8 cellular contexts compared by ENCODE assay signal in the genomic region with DNA sequence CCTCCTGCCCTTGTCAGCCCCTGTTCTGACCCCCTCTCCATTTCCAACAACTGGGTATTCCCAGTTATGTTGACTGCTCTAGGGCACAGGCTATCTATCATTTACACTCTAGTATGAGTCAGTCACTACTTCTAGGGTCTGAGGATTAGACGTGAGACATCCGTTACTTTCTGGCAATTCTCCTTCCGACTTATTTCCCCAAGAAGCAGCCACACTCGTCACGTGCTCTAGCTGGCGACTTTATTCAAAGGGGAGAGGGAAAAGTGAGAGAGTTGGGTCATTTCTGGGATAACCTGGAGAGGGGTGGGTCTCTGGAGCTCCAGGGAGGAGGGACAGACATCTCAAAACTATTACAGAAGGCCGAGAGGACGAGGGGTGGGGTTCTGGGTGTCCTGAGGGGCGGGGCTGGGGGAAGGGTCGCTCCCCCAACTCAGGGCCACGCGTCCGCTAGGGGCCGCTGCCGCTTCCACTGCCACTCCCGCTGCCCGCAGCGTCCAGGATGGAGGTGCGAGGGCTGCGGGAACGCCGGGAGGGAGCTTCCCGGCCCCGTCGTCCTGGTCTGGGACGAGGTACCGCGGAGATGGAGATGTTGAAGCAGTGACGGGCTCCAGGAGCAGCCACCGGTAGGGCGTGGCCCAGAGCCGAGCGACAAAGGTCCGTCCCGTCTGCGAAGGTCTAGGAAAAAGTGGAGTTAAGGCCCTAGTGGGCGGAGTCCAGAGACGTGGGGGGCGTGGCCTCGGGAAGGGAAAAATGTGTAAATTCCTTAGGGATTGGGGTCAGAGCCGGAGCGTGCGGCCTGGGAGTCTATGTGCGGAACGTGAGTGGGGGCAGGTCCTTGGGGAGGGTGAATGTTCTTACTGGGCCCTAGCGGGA. TPM values are rescaled to one million over a fixed set of nuclear protein-coding genes. Genes with fewer than 3 reads are reported as not detected.
DNase-seq lines count a peak whose midpoint lies in the region; ATAC-seq and TF ChIP-seq lines count a peak whose summit lies in the region.

No MANE protein-coding gene starts in this region.

- no peaks in the 10 kb centered on the region for H3K79me2 ChIP-seq in PC-9 (ENCODE audit: low read depth)

- TF ChIP-seq CTCF in PC-9 (conservative IDR thresholded peaks at IDR 0.05), result peak; percentile 30; the same call in 1 of the 2 replicates
- TF ChIP-seq CTCF in fibroblast of pulmonary artery (IDR thresholded peaks at IDR 0.05; ENCODE audit: low read length, missing control alignments), result peak; percentile 34
- TF ChIP-seq CTCF in stomach (IDR thresholded peaks at IDR 0.05), result peak in 2 of 7 experiments; percentile 28 to 29

- H3K27me3 ChIP-seq in PC-9 (ENCODE audit: insufficient read depth, low read depth) (peaks cover 3% of the 10 kb centered on the region; the same call in 1 of the 2 replicates), stomach (peaks cover 0 to 78% (median 56%) of the 10 kb centered on the region in 3 donors)

- peak; percentile 41 for DNase-seq in activated naive CD4-positive, alpha-beta T cell treated with anti-CD3 and anti-CD28 coated beads for 36 hours
- no peak for DNase-seq in activated naive CD4-positive, alpha-beta T cell (lab: John Stamatoyannopoulos, UW)
- no peak for DNase-seq in PC-9
- DNase-seq in fibroblast of pulmonary artery (ENCODE audit: low read depth), result no peak
- DNase-seq in stomach, result peak; percentile 30
- DNase-seq in GM19238 (ENCODE audit: insufficient read length, low spot score), result no peak

- BruUV-seq in PC-9 (replicated peaks; lab: Mats Ljungman, UMichigan), result no TSS peak

- H3K4me1 ChIP-seq in PC-9 (replicated peaks; ENCODE audit: insufficient read depth) (no peaks in the 10 kb centered on the region), stomach (peaks cover 0 to 20% (median 16%) of the 10 kb centered on the region in 4 donors)

- TF ChIP-seq EP300 in stomach (IDR thresholded peaks at IDR 0.05), result no peak

- WGBS in stomach, 5 donors, result 5 to 7% (median 6%) methylated on average over 30 to 46 of the region's 46 CpGs

- peaks cover 6% of the 10 kb centered on the region for H3K9me3 Mint-ChIP-seq in activated naive CD4-positive, alpha-beta T cell treated with anti-CD3 and anti-CD28 coated beads for 36 hours

- H3K4me3 Mint-ChIP-seq in activated naive CD4-positive, alpha-beta T cell treated with anti-CD3 and anti-CD28 coated beads for 36 hours, result no peak overlapping the region

- no peaks in the 10 kb centered on the region for H4K20me1 ChIP-seq in PC-9 (ENCODE audit: insufficient read depth)

- no peak overlapping the region for H3K27ac ChIP-seq in PC-9
- H3K27ac ChIP-seq in stomach, result no peak overlapping the region

- H3K27ac Mint-ChIP-seq in activated naive CD4-positive, alpha-beta T cell treated with anti-CD3 and anti-CD28 coated beads for 36 hours, result no peak overlapping the region

- POLR2A ChIA-PET in PC-9 (lab: Charles Lee; ENCODE audit: unreplicated experiment), result no interaction called here

- H3K36me3 Mint-ChIP-seq in activated naive CD4-positive, alpha-beta T cell treated with anti-CD3 and anti-CD28 coated beads for 36 hours (ENCODE audit: low read depth), result peaks cover 3% of the 10 kb centered on the region

- H3K36me3 ChIP-seq in PC-9 (ENCODE audit: low read depth) (no peaks in the 10 kb centered on the region), stomach (no peaks in the 10 kb centered on the region)

- H3K9me2 ChIP-seq in PC-9 (ENCODE audit: insufficient read depth), result no peaks in the 10 kb centered on the region

- no peak overlapping the region for H3K4me2 ChIP-seq in PC-9

- ATAC-seq in GM18502 (IDR thresholded peaks at IDR 0.05; ENCODE audit: poor library complexity, unreplicated experiment) (no peak), GM19455 (IDR thresholded peaks at IDR 0.05; ENCODE audit: unreplicated experiment) (no peak)

- no peak overlapping the region for H3K4me3 ChIP-seq in PC-9
- no peak overlapping the region for H3K4me3 ChIP-seq in fibroblast of pulmonary artery (replicated peaks; ENCODE audit: low read depth, low read length)
- peak overlapping the region in 1 of 4 donors; percentile 4 for H3K4me3 ChIP-seq in stomach

- peaks cover 7% of the 10 kb centered on the region for H3K4me1 Mint-ChIP-seq in activated naive CD4-positive, alpha-beta T cell treated with anti-CD3 and anti-CD28 coated beads for 36 hours (ENCODE audit: low read depth)

- no peak for TF ChIP-seq POLR2A in stomach (IDR thresholded peaks at IDR 0.05)

- H3K9me3 ChIP-seq in PC-9 (ENCODE audit: insufficient read depth, low read depth) (no peaks in the 10 kb centered on the region), stomach (peaks cover 0 to 9% (median 2%) of the 10 kb centered on the region in 4 donors)

- CTCF ChIA-PET in activated naive CD4-positive, alpha-beta T cell treated with anti-CD3 and anti-CD28 coated beads for 36 hours (lab: Charles Lee), result interaction anchor here (0.5 to 2.2 kb wide), 9 partner anchors 10 to 267 kb away, joined by 3 to 10 read pairs (median 4); no protein-coding TSS in a partner anchor
- CTCF ChIA-PET in PC-9 (lab: Charles Lee), result no interaction called here

- H2AFZ ChIP-seq in PC-9, result no peak overlapping the region

- intact Hi-C loops in activated naive CD4-positive, alpha-beta T cell treated with anti-CD3 and anti-CD28 coated beads for 36 hours (cut with micrococcal nuclease), result no loop called here
- intact Hi-C loops in PC-9 (cut with micrococcal nuclease; ENCODE audit: unreplicated experiment) (no loop called here), stomach (cut with DNase I; ENCODE audit: low total_unique reads) (no loop called here)

- H3F3A ChIP-seq in PC-9 (ENCODE audit: insufficient read depth, low read depth), result peaks cover 14% of the 10 kb centered on the region; the same call in 1 of the 2 replicates

- peaks cover 40% of the 10 kb centered on the region for H3K27me3 Mint-ChIP-seq in activated naive CD4-positive, alpha-beta T cell treated with anti-CD3 and anti-CD28 coated beads for 36 hours (ENCODE audit: low read depth)

RNA-seq across cellular contexts. Expression of a gene that starts 8.9 kb away (rescaled TPM):
- not detected for total RNA-seq in activated naive CD4-positive, alpha-beta T cell treated with anti-CD3 and anti-CD28 coated beads for 36 hours
- 0.78 and 1.0 TPM in 2 replicates for total RNA-seq in PC-9 (2021)
- not detected for total RNA-seq in stomach
- under 1 TPM in 1 of 3 donors, not detected in 2; 0.53 TPM for polyA plus RNA-seq in stomach

RNA-seq across cellular contexts. Expression of a gene that starts 12.8 kb away (rescaled TPM):
- 1 to 10 TPM; 1.2 to 1.5 TPM for total RNA-seq in activated naive CD4-positive, alpha-beta T cell treated with anti-CD3 and anti-CD28 coated beads for 36 hours
- total RNA-seq in PC-9 (2021) (11.4 and 11.9 TPM in 2 replicates), stomach (10 to 100 TPM in 1 of 5 donors, 1 to 10 TPM in 3, not detected in 1; 1.3 to 33.9 (median 5.9) TPM)
- polyA plus RNA-seq in stomach, result 1 to 10 TPM in 1 of 3 donors, under 1 TPM in 2; 0.43 to 1.1 (median 0.56) TPM

RNA-seq across cellular contexts. Expression of a gene that starts 19.1 kb away (rescaled TPM):
- total RNA-seq in activated naive CD4-positive, alpha-beta T cell treated with anti-CD3 and anti-CD28 coated beads for 36 hours, result 10 to 100 TPM; 54.8 to 55.6 TPM
- total RNA-seq in PC-9 (2021) (38.6 and 60.4 TPM in 2 replicates), stomach (10 to 100 TPM in 2 of 5 donors, 1 to 10 TPM in 2, under 1 TPM in 1; 0.45 to 36.2 (median 6.2) TPM)
- 10 to 100 TPM in 1 of 3 donors, 1 to 10 TPM in 2; 5.4 to 10.6 (median 6.4) TPM for polyA plus RNA-seq in stomach

RNA-seq across cellular contexts. Expression of a gene that starts 23.6 kb away (rescaled TPM):
- total RNA-seq in activated naive CD4-positive, alpha-beta T cell treated with anti-CD3 and anti-CD28 coated beads for 36 hours, result 10 to 100 TPM; 41.4 to 43.2 TPM
- 28.8 and 30.0 TPM in 2 replicates for total RNA-seq in PC-9 (2021)
- total RNA-seq in stomach, result not detected
- polyA plus RNA-seq in stomach, result 1 to 10 TPM; 2.9 to 8.3 (median 5.1) TPM

RNA-seq across cellular contexts. Expression of a gene that starts 23.9 kb away (rescaled TPM):
- 100 to 1,000 TPM; 237 to 249 TPM for total RNA-seq in activated naive CD4-positive, alpha-beta T cell treated with anti-CD3 and anti-CD28 coated beads for 36 hours
- 268 and 271 TPM in 2 replicates for total RNA-seq in PC-9 (2021)
- 100 to 1,000 TPM; 118 to 284 (median 129) TPM for total RNA-seq in stomach
- 100 to 1,000 TPM; 213 to 257 (median 240) TPM for polyA plus RNA-seq in stomach

Comparison
In these comparisons a context has a peak if more than half of its experiments do, and no peak if none do; other contexts are left out.
1. DNase-seq: peak in activated naive CD4-positive, alpha-beta T cell treated with anti-CD3 and anti-CD28 coated beads for 36 hours (single experiment) and stomach (single experiment); none in activated naive CD4-positive, alpha-beta T cell (0 of 4), PC-9 (0 of 2), fibroblast of pulmonary artery (single experiment) and GM19238 (single experiment).